In genomic region chr11:2508793-2509192, GRCh38 we compare ENCODE assay signal across 18 cellular contexts.
A peak's percentile ranks its signal among the peaks of the same experiment; 100 is the strongest.
DNase-seq lines count a peak whose midpoint lies in the region; ATAC-seq and TF ChIP-seq lines count a peak whose summit lies in the region.
"Had no signal": no experiment of that assay in that cellular context is flagged by ENCODE, and none has a peak within 500 bp of the region (broad histone marks: within the 10 kb centered on the region; RNA-seq: fewer than 3 reads in every experiment).

No MANE protein-coding gene starts in this region.

- no peak overlapping the region for H3T11ph ChIP-seq in H9 (ENCODE audit: low read length)

- no peak overlapping the region for H2AK5ac ChIP-seq in H9 (ENCODE audit: insufficient read length, low read length)

- H3K9me3 ChIP-seq in left ventricle myocardium inferior (replicated peaks) (no peaks in the 10 kb centered on the region), right cardiac atrium (ENCODE audit: control insufficient read depth, low read length) (no peaks in the 10 kb centered on the region), H9 (ENCODE audit: control insufficient read depth, low read depth, low read length) (no peaks in the 10 kb centered on the region), GM23248 (ENCODE audit: low read depth) (no peaks in the 10 kb centered on the region)

- H3K4me1 ChIP-seq in left ventricle myocardium inferior (peaks cover 52% of the 10 kb centered on the region), right cardiac atrium (ENCODE audit: control insufficient read depth, insufficient read depth, low read length) (peaks cover 16% of the 10 kb centered on the region), H9 (ENCODE audit: insufficient read depth, low read length) (no peaks in the 10 kb centered on the region), GM23248 (ENCODE audit: insufficient read depth) (no peaks in the 10 kb centered on the region)

- H3K27ac Mint-ChIP-seq in H9: no peak overlapping the region
- H3K27ac Mint-ChIP-seq in type B pancreatic cell: no peak overlapping the region
- H3K27ac Mint-ChIP-seq: CD4-positive, alpha-beta T cell had no signal

- TF ChIP-seq CTCF in left ventricle myocardium inferior (IDR thresholded peaks at IDR 0.05; ENCODE audit: borderline replicate concordance) (no peak), H9 (conservative IDR thresholded peaks at IDR 0.05) (no peak), type B pancreatic cell (conservative IDR thresholded peaks at IDR 0.05) (no peak)

- peak overlapping the region; percentile 84 for H3K27ac ChIP-seq in left ventricle myocardium inferior (replicated peaks)
- H3K27ac ChIP-seq in right cardiac atrium (ENCODE audit: low read length): no peak overlapping the region
- no peak overlapping the region for H3K27ac ChIP-seq in H9 (ENCODE audit: insufficient read length, low read depth, low read length)
- no peak overlapping the region for H3K27ac ChIP-seq in GM23248

- 56% methylated on average over 2 of the region's 2 CpGs for WGBS in right cardiac atrium
- no CpG with 5 or more reads among the region's 2 CpGs for WGBS in H9 (ENCODE audit: extremely low coverage, insufficient read length, low lambda C conversion rate)
- WGBS in GM23248 (ENCODE audit: low coverage in 1 of 2, low lambda C conversion rate in 2 of 2, missing lambda C conversion rate in 2 of 2), 2 experiments: 6 to 8% methylated on average over 2 of the region's 2 CpGs

- no peaks in the 10 kb centered on the region for H3K27me3 ChIP-seq in left ventricle myocardium inferior (ENCODE audit: low read depth)
- H3K27me3 ChIP-seq in right cardiac atrium (ENCODE audit: control insufficient read depth, insufficient read depth): no peaks in the 10 kb centered on the region
- H3K27me3 ChIP-seq in H9 (ENCODE audit: insufficient read depth, low read length): peaks cover 26% of the 10 kb centered on the region; the same call in 1 of the 2 replicates
- H3K27me3 ChIP-seq in GM23248 (replicated peaks; ENCODE audit: insufficient read depth): peaks cover 35% of the 10 kb centered on the region

- no peaks in the 10 kb centered on the region for H3K23me2 ChIP-seq in H9 (ENCODE audit: insufficient read length, low read depth, low read length, poor library complexity, severe bottlenecking)

- DNase-seq in left ventricle myocardium inferior (no peak), right cardiac atrium (no peak), H9 (peak; percentile 20), germinal center (ENCODE audit: low spot score) (peak; percentile 1), type B pancreatic cell (ENCODE audit: extremely low spot score, unreplicated experiment) (peak; percentile 60), GM23248 (no peak)
- DNase-seq: AML-193; CD4-positive, alpha-beta T cell; EL; NCI-H1417; NCI-H187 treated with DMSO at 0.1 percent for 48 hours; NCI-H345; NCI-H69; RPMI8226; SIG-M5 had no signal

- H3K4me1 Mint-ChIP-seq in H9 (no peaks in the 10 kb centered on the region), type B pancreatic cell (ENCODE audit: unreplicated experiment) (no peaks in the 10 kb centered on the region)

- no peak overlapping the region for H2BK20ac ChIP-seq in H9 (ENCODE audit: low read depth, low read length, poor library complexity, severe bottlenecking)

- no peak overlapping the region for H3K23ac ChIP-seq in H9 (ENCODE audit: insufficient read length, low read depth, low read length)

- H3K79me2 ChIP-seq in H9 (ENCODE audit: insufficient read depth, low read length): no peaks in the 10 kb centered on the region
- no peaks in the 10 kb centered on the region for H3K79me2 ChIP-seq in GM23248 (ENCODE audit: insufficient read depth)

- no peak overlapping the region for H3K4ac ChIP-seq in H9 (ENCODE audit: low read depth, low read length)

- H4K20me1 ChIP-seq in H9 (ENCODE audit: control insufficient read depth, insufficient read depth, insufficient read length) (no peaks in the 10 kb centered on the region), GM23248 (ENCODE audit: insufficient read depth) (no peaks in the 10 kb centered on the region)

- no peak overlapping the region for H3K56ac ChIP-seq in H9 (ENCODE audit: insufficient read length, low read depth, low read length)

- intact Hi-C loops in left ventricle myocardium inferior (cut with micrococcal nuclease): no loop called here
- intact Hi-C loops in right cardiac atrium (cut with DNase I): loop anchor here in 2 of 4 donors (5.0 kb wide), 1 partner anchor 46 kb away; no protein-coding TSS in a partner anchor

- ATAC-seq in right cardiac atrium (no peak), HG03354 (IDR thresholded peaks at IDR 0.05; ENCODE audit: poor library complexity, severe bottlenecking, unreplicated experiment) (no peak), GM21786 (IDR thresholded peaks at IDR 0.05; ENCODE audit: unreplicated experiment) (no peak)
- ATAC-seq: HCT116 had no signal

- H3K4me3 ChIP-seq in left ventricle myocardium inferior (no peak overlapping the region), right cardiac atrium (ENCODE audit: low read length) (no peak overlapping the region), GM23248 (no peak overlapping the region)

- H4K8ac ChIP-seq in H9 (replicated peaks; ENCODE audit: insufficient read length, low read depth, low read length): no peak overlapping the region

- no peak overlapping the region for H3K14ac ChIP-seq in H9 (ENCODE audit: insufficient read depth, low read length)

- H3K79me1 ChIP-seq in H9 (ENCODE audit: insufficient read depth, low read depth, low read length, poor library complexity, severe bottlenecking): no peaks in the 10 kb centered on the region

- no peaks in the 10 kb centered on the region for H3K9me2 ChIP-seq in GM23248 (ENCODE audit: insufficient read depth)

- no peak overlapping the region for H2BK120ac ChIP-seq in H9 (ENCODE audit: low read depth, low read length, poor library complexity, severe bottlenecking)

- no peaks in the 10 kb centered on the region for H3K36me3 ChIP-seq in left ventricle myocardium inferior
- H3K36me3 ChIP-seq in GM23248 (ENCODE audit: low read depth): no peaks in the 10 kb centered on the region

- H2BK12ac ChIP-seq in H9 (ENCODE audit: insufficient read length, low read depth, low read length): no peak overlapping the region

- H3K27me3 Mint-ChIP-seq in H9 (ENCODE audit: low read depth) (peaks cover 92% of the 10 kb centered on the region), type B pancreatic cell (peaks cover 39% of the 10 kb centered on the region)
- H3K27me3 Mint-ChIP-seq: CD4-positive, alpha-beta T cell had no signal

- H3F3A ChIP-seq in GM23248 (ENCODE audit: insufficient read depth): no peaks in the 10 kb centered on the region

- no peak overlapping the region for H3K18ac ChIP-seq in H9 (ENCODE audit: insufficient read length, low read depth, low read length)

- no peak overlapping the region for H2BK5ac ChIP-seq in H9 (ENCODE audit: insufficient read length, low read length)

- H4K91ac ChIP-seq in H9 (ENCODE audit: insufficient read length, low read depth, low read length): no peak overlapping the region

- no peak overlapping the region for H3K4me3 Mint-ChIP-seq in H9
- no peak overlapping the region for H3K4me3 Mint-ChIP-seq in type B pancreatic cell
- H3K4me3 Mint-ChIP-seq: CD4-positive, alpha-beta T cell had no signal

- H2AFZ ChIP-seq in H9 (ENCODE audit: low read length): no peak overlapping the region
- no peak overlapping the region for H2AFZ ChIP-seq in GM23248

- no peak overlapping the region for H4K5ac ChIP-seq in H9 (ENCODE audit: insufficient read length, low read depth, low read length)

- no peak overlapping the region for H3K9ac ChIP-seq in H9 (ENCODE audit: extremely low read depth, insufficient read length, low read length)
- H3K9ac ChIP-seq in GM23248: no peak overlapping the region

- H3K36me3 Mint-ChIP-seq in H9 (ENCODE audit: insufficient read depth in 1 of 3, low read depth in 3 of 3) (no peaks in the 10 kb centered on the region), type B pancreatic cell (no peaks in the 10 kb centered on the region)

- no peak overlapping the region for H2BK15ac ChIP-seq in H9 (ENCODE audit: low read depth, low read length)

- in situ Hi-C loops in GM23248 (cut with MboI): no loop called here

- H3K9me3 Mint-ChIP-seq in H9 (no peaks in the 10 kb centered on the region), type B pancreatic cell (no peaks in the 10 kb centered on the region)
- H3K9me3 Mint-ChIP-seq: CD4-positive, alpha-beta T cell had no signal

- H3K4me2 ChIP-seq in H9 (ENCODE audit: insufficient read depth, insufficient read length, low read length): no peak overlapping the region
- no peak overlapping the region for H3K4me2 ChIP-seq in GM23248 (ENCODE audit: unreplicated experiment)

Comparison
In these comparisons a context has a peak if more than half of its experiments do, and no peak if none do; other contexts are left out.
1. DNase-seq: peak in H9 (single experiment), germinal center (single experiment) and type B pancreatic cell (single experiment); none in left ventricle myocardium inferior (single experiment), right cardiac atrium (0 of 3) and GM23248 (single experiment).